ENCODE assay signal across 7 cellular contexts in the genomic region with DNA sequence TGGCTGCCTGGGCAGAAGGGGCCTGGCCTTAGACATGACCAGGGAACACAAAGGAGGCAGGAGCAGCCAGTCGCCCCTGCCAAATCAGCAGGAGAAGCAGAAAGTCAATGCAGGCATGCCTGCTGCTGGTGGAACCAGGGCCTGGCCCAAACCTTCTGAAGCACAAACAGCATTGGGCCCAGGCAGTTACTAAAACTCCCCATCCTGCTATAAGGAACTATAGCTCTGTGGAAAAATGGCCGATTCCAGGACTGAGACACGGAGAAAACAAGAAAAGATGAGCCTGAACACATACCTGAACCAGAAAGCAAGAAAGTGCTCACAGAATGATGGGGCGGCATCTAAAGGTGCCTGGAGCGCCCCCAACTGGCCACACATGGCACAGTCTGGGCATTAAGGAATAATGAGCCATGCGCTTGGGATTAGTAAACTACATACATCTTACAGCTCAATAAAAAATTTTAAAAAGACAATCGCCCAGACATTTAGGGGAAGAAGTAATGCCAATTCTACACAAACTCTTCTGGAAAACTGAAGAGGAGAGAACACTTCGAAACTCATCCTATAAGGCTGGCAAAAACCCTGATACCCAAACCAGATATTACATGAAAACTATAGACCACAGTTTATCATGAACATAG. TPM values are rescaled to one million over a fixed set of nuclear protein-coding genes. Genes with fewer than 3 reads are reported as not detected.
DNase-seq lines count a peak whose midpoint lies in the region; ATAC-seq, FAIRE-seq and TF ChIP-seq lines count a peak whose summit lies in the region.
"Not testable (repeated sequence)": the region's sequence is repeated elsewhere in the genome, so short reads cannot be mapped to it uniquely, and the experiment has no call there.

No MANE protein-coding gene starts in this region.

- H3F3A ChIP-seq in SK-N-SH (replicated peaks; ENCODE audit: insufficient read depth): not testable (repeated sequence)

- dilution Hi-C loops in keratinocyte (cut with MboI; ENCODE audit: extremely low pct_ligation_motif_present, low sequenced_read_pairs): not testable (repeated sequence)

- H3K9me2 ChIP-seq in SK-N-SH: not testable (repeated sequence)

- peaks cover 50% of the 10 kb centered on the region for H3K4me1 Mint-ChIP-seq in activated T-cell treated with anti-CD3 and anti-CD28 coated beads, Interleukin-2, amount 50 U/mL, for 24 hours (ENCODE audit: low read depth)

- not testable (repeated sequence) for H3K27me3 Mint-ChIP-seq in activated T-cell treated with anti-CD3 and anti-CD28 coated beads, Interleukin-2, amount 50 U/mL, for 24 hours

- not testable (repeated sequence) for ATAC-seq in pancreas

- peak overlapping the region; percentile 41 for H3K27ac Mint-ChIP-seq in activated T-cell treated with anti-CD3 and anti-CD28 coated beads, Interleukin-2, amount 50 U/mL, for 24 hours

- intact Hi-C loops in pancreas (cut with DNase I): not testable (repeated sequence)

- TF ChIP-seq RAD21 in SK-N-SH (IDR thresholded peaks at IDR 0.05; ENCODE audit: low read length): peak; percentile 27; the same call in 1 of the 2 replicates

- H3K9me1 ChIP-seq in keratinocyte (ENCODE audit: control insufficient read depth, extremely low read depth, insufficient read depth, low read length): not testable (repeated sequence)

- peak overlapping the region; percentile 92 for H3K4me3 Mint-ChIP-seq in activated T-cell treated with anti-CD3 and anti-CD28 coated beads, Interleukin-2, amount 50 U/mL, for 24 hours

- peaks cover 38% of the 10 kb centered on the region for H3K79me2 ChIP-seq in SK-N-SH (ENCODE audit: insufficient read depth)
- H3K79me2 ChIP-seq in keratinocyte (ENCODE audit: control insufficient read depth, insufficient read depth, low read length): not testable (repeated sequence)

- H3K4me2 ChIP-seq in SK-N-SH: peak overlapping the region; percentile 96
- not testable (repeated sequence) for H3K4me2 ChIP-seq in keratinocyte (ENCODE audit: control insufficient read depth, extremely low read depth, insufficient read depth, low read depth, low read length)

- peak overlapping the region in 1 of 2 experiments; percentile 17; a peak in 1 of 4 replicates for H3K27ac ChIP-seq in SK-N-SH (ENCODE audit: low read depth in 2 of 2, low read length in 1 of 2)
- H3K27ac ChIP-seq in keratinocyte (ENCODE audit: control insufficient read depth, insufficient read depth, low read length); pancreas: not testable (repeated sequence)

- peak overlapping the region in 1 of 2 experiments; percentile 21; a peak in 1 of 4 replicates for H3K4me3 ChIP-seq in SK-N-SH (ENCODE audit: low read depth in 2 of 2, low read length in 1 of 2)
- not testable (repeated sequence) for H3K4me3 ChIP-seq in choroid plexus epithelial cell (ENCODE audit: low read depth, low read length); keratinocyte (ENCODE audit: control insufficient read depth in 2 of 3, extremely low read depth in 1 of 3, insufficient read depth in 2 of 3, low read depth in 1 of 3, low read length in 3 of 3); pancreas

- TF ChIP-seq EP300 in SK-N-SH (IDR thresholded peaks at IDR 0.05; ENCODE audit: borderline replicate concordance in 1 of 2, low read depth in 1 of 2, low read length in 1 of 2): not testable (repeated sequence)

- DNase-seq in ELF-1 (ENCODE audit: low read depth, low spot score) (peak; percentile 14), pancreas (peak in 1 of 6 donors; percentile 37)
- DNase-seq in SK-N-SH; choroid plexus epithelial cell (ENCODE audit: low read depth); keratinocyte (ENCODE audit: low read depth, low spot score): not testable (repeated sequence)
- peak; percentile 53 for DNase-seq in activated T-cell treated with anti-CD3 and anti-CD28 coated beads, Interleukin-2, amount 50 U/mL, for 24 hours

- CTCF ChIA-PET in SK-N-SH (lab: Yijun Ruan, JAX): interaction anchor here (0.7 to 2.3 kb wide), 8 partner anchors 10 to 188 kb away, joined by 3 to 10 read pairs (median 4); no protein-coding TSS in a partner anchor

- POLR2A ChIA-PET in SK-N-SH (lab: Yijun Ruan, JAX): not testable (repeated sequence)

- FAIRE-seq in keratinocyte (lab: Jason Lieb, UNC): peak; percentile 87
- not testable (repeated sequence) for FAIRE-seq in pancreas (lab: Jason Lieb, UNC)

- not testable (repeated sequence) for H3K9me3 Mint-ChIP-seq in activated T-cell treated with anti-CD3 and anti-CD28 coated beads, Interleukin-2, amount 50 U/mL, for 24 hours

- not testable (repeated sequence) for H4K20me1 ChIP-seq in SK-N-SH (ENCODE audit: insufficient read depth); keratinocyte (ENCODE audit: control insufficient read depth, extremely low read depth, insufficient read depth, low read length)

- not testable (repeated sequence) for H2AFZ ChIP-seq in SK-N-SH (ENCODE audit: low read depth); keratinocyte (ENCODE audit: control insufficient read depth, low read length)

- not testable (repeated sequence) for H3K36me3 Mint-ChIP-seq in activated T-cell treated with anti-CD3 and anti-CD28 coated beads, Interleukin-2, amount 50 U/mL, for 24 hours (ENCODE audit: low read depth)

- WGBS in SK-N-SH (ENCODE audit: low lambda C conversion rate): 38% methylated on average over 7 of the region's 8 CpGs
- WGBS in pancreas, 2 donors: 42 to 58% methylated on average over 7 to 8 of the region's 8 CpGs

- H3K9me3 ChIP-seq in SK-N-SH; keratinocyte (ENCODE audit: control insufficient read depth, low read depth, low read length); pancreas: not testable (repeated sequence)

- H3K9ac ChIP-seq in SK-N-SH; keratinocyte (ENCODE audit: control insufficient read depth, extremely low read depth, insufficient read depth, low read length): not testable (repeated sequence)

- TF ChIP-seq CTCF in LNCAP (IDR thresholded peaks at IDR 0.05) (peak; percentile 80), SK-N-SH (IDR thresholded peaks at IDR 0.05) (peak; percentile 87), choroid plexus epithelial cell (conservative IDR thresholded peaks at IDR 0.05; ENCODE audit: low read depth, low read length) (peak; percentile 63), keratinocyte (optimal IDR thresholded peaks at IDR 0.05 in 1 of 3, IDR thresholded peaks at IDR 0.05 in 1 of 3, conservative IDR thresholded peaks at IDR 0.05 in 1 of 3; ENCODE audit: extremely low read depth in 1 of 3, insufficient read depth in 2 of 3, low read length in 3 of 3) (peak in 2 of 3 experiments; percentile 20 to 50), pancreas (IDR thresholded peaks at IDR 0.05) (peak in 3 of 4 donors; percentile 21 to 32 (median 24))

- H3K36me3 ChIP-seq in SK-N-SH (replicated peaks in 1 of 2; ENCODE audit: control insufficient read depth in 1 of 2, insufficient read depth in 2 of 2, low read length in 1 of 2); keratinocyte (ENCODE audit: control insufficient read depth in 2 of 2, extremely low read depth in 1 of 2, insufficient read depth in 2 of 2, low read length in 2 of 2); pancreas: not testable (repeated sequence)

- peaks cover 15 to 22% of the 10 kb centered on the region in 2 experiments; a peak in 3 of 4 replicates for H3K4me1 ChIP-seq in SK-N-SH (ENCODE audit: control insufficient read depth in 1 of 2, insufficient read depth in 2 of 2, low read depth in 1 of 2, low read length in 1 of 2)
- H3K4me1 ChIP-seq in keratinocyte (ENCODE audit: control insufficient read depth, extremely low read depth, insufficient read depth, low read length): peaks cover 20% of the 10 kb centered on the region
- H3K4me1 ChIP-seq in pancreas: peaks cover 5 to 23% (median 6%) of the 10 kb centered on the region in 3 donors

- not testable (repeated sequence) for H3K27me3 ChIP-seq in SK-N-SH (ENCODE audit: insufficient read depth); keratinocyte (ENCODE audit: control insufficient read depth, extremely low read depth, insufficient read depth, low read length); pancreas

RNA-seq across cellular contexts. Expression of gene DGCR6L, which starts 2.3 kb away (rescaled TPM):
- 53.9 and 59.8 TPM in 2 replicates for polyA plus RNA-seq in SK-N-SH (2012; rRNA removed)
- polyA plus RNA-seq in SK-N-SH (2012; cell fraction: cytosol; rRNA removed): 39.4 and 52.7 TPM in 2 replicates
- polyA plus RNA-seq in SK-N-SH (2012; cell fraction: nucleus; rRNA removed): 27.3 and 45.0 TPM in 2 replicates
- polyA plus RNA-seq in keratinocyte: 19.2 to 38.3 TPM (median 25.2 TPM) in 3 replicates
- 10.6 TPM for polyA plus RNA-seq in keratinocyte (2011; ENCODE audit: low read depth)
- polyA plus RNA-seq in keratinocyte (2011; cell fraction: cytosol; rRNA removed): 13.0 and 35.8 TPM in 2 replicates
- 7.9 and 8.3 TPM in 2 replicates for polyA plus RNA-seq in keratinocyte (2011; cell fraction: nucleus; rRNA removed)
- 15.8 and 30.8 TPM in 2 replicates for polyA plus RNA-seq in keratinocyte (2012; ENCODE audit: low replicate concordance)
- 8.7 to 18.4 TPM (median 15.3 TPM) in 3 replicates for polyA minus RNA-seq in keratinocyte
- 31.3 TPM for polyA minus RNA-seq in keratinocyte (2011; cell fraction: cytosol; rRNA and poly(A)+ RNA removed)
- polyA minus RNA-seq in keratinocyte (2011; cell fraction: nucleus; rRNA and poly(A)+ RNA removed): 3.6 and 6.3 TPM in 2 replicates
- 10 to 100 TPM; 17.2 to 23.5 (median 21.6) TPM for total RNA-seq in pancreas
- polyA plus RNA-seq in pancreas: 10 to 100 TPM; 49.2 to 53.4 TPM

RNA-seq across cellular contexts. Expression of gene RTN4R, which starts 49.4 kb away (rescaled TPM):
- polyA plus RNA-seq in SK-N-SH (2012; rRNA removed) (0.23 and 0.39 TPM in 2 replicates), keratinocyte (2.5 to 5.6 TPM (median 5.5 TPM) in 3 replicates), pancreas (1 to 10 TPM; 1.7 TPM)
- 0.12 and 0.47 TPM in 2 replicates for polyA plus RNA-seq in SK-N-SH (2012; cell fraction: cytosol; rRNA removed)
- 0.20 and 0.26 TPM in 2 replicates for polyA plus RNA-seq in SK-N-SH (2012; cell fraction: nucleus; rRNA removed)
- polyA plus RNA-seq in keratinocyte (2011; ENCODE audit: low read depth): 0.79 TPM
- polyA plus RNA-seq in keratinocyte (2011; cell fraction: cytosol; rRNA removed): 2.6 and 8.8 TPM in 2 replicates
- 4.8 and 7.4 TPM in 2 replicates for polyA plus RNA-seq in keratinocyte (2011; cell fraction: nucleus; rRNA removed)
- polyA plus RNA-seq in keratinocyte (2012; ENCODE audit: low replicate concordance): 7.3 and 10.5 TPM in 2 replicates
- polyA minus RNA-seq in keratinocyte: 2.6 to 4.4 TPM (median 4.4 TPM) in 3 replicates
- polyA minus RNA-seq in keratinocyte (2011; cell fraction: cytosol; rRNA and poly(A)+ RNA removed): 24.7 TPM
- 6.6 and 6.8 TPM in 2 replicates for polyA minus RNA-seq in keratinocyte (2011; cell fraction: nucleus; rRNA and poly(A)+ RNA removed)
- total RNA-seq in pancreas: 1 to 10 TPM in 5 of 6 donors, under 1 TPM in 1; 0.88 to 7.4 (median 1.9) TPM

Comparison
In these comparisons a context has a peak if more than half of its experiments do, and no peak if none do; other contexts are left out.
1. CTCF ChIP-seq: peak in every context shown above with its lines; median percentile 87 in SK-N-SH; 80 in LNCAP; 63 in choroid plexus epithelial cell; 35 in keratinocyte; 24 in pancreas.